In the genomic region with DNA sequence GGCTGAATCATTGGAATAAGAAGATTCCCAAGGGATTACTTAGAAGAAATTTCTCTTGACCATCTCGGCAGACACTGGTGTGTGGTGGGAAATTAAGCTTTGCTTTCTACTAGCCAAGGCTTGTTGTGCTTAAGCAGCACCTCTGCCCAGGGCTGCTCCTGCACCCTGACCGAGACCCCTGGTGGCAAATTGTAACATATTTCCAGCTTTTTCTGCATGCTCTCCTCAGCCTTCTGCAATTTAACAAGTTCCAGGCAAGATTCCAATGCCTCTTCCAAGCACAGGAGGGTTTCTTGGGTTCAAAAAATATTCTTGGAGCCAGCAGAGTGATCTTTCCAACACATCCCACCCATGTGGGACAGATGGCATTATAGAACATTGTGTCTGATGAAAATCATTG, we compare ENCODE assay signal across 19 cellular contexts.
DNase-seq lines count a peak whose midpoint lies in the region; ATAC-seq and TF ChIP-seq lines count a peak whose summit lies in the region.
"Had no signal": no experiment of that assay in that cellular context is flagged by ENCODE, and none has a peak within 500 bp of the region (broad histone marks: within the 10 kb centered on the region; RNA-seq: fewer than 3 reads in every experiment).

No MANE protein-coding gene starts in this region.

- no peak for ATAC-seq in HG02852 (IDR thresholded peaks at IDR 0.05; ENCODE audit: unreplicated experiment)
- ATAC-seq: CD8-positive, alpha-beta T cell; K562; PC-3 had no signal

- H3K4me3 Mint-ChIP-seq in H9 = no peak overlapping the region
- H3K4me3 Mint-ChIP-seq in endodermal cell = no peak overlapping the region
- H3K4me3 Mint-ChIP-seq: CD8-positive, alpha-beta T cell had no signal

- H3K4me1 ChIP-seq in H9 (ENCODE audit: insufficient read depth, low read length) = no peaks in the 10 kb centered on the region
- peaks cover 14% of the 10 kb centered on the region for H3K4me1 ChIP-seq in endodermal cell (ENCODE audit: control insufficient read depth, insufficient read depth, low read length)
- H3K4me1 ChIP-seq in mesendoderm (ENCODE audit: control insufficient read depth, low read depth, low read length) = no peaks in the 10 kb centered on the region
- H3K4me1 ChIP-seq in thyroid gland = peaks cover 21 to 23% of the 10 kb centered on the region in 2 donors
- H3K4me1 ChIP-seq: BLaER1 had no signal

- H2BK120ac ChIP-seq in H9 (ENCODE audit: low read depth, low read length, poor library complexity, severe bottlenecking) (no peak overlapping the region), mesendoderm (ENCODE audit: low read depth, low read length) (no peak overlapping the region)

- H3K9me3 Mint-ChIP-seq in H9 (no peaks in the 10 kb centered on the region), endodermal cell (no peaks in the 10 kb centered on the region)
- H3K9me3 Mint-ChIP-seq: CD8-positive, alpha-beta T cell had no signal

- no peak overlapping the region for H3K14ac ChIP-seq in H9 (ENCODE audit: insufficient read depth, low read length)

- H4K91ac ChIP-seq in H9 (ENCODE audit: insufficient read length, low read depth, low read length) = no peak overlapping the region

- H4K5ac ChIP-seq in H9 (ENCODE audit: insufficient read length, low read depth, low read length) (no peak overlapping the region), mesendoderm (ENCODE audit: low read length) (no peak overlapping the region)

- no peak overlapping the region for H3K4ac ChIP-seq in H9 (ENCODE audit: low read depth, low read length)
- H3K4ac ChIP-seq in mesendoderm (ENCODE audit: low read depth, low read length) = no peak overlapping the region

- H4K8ac ChIP-seq in H9 (replicated peaks; ENCODE audit: insufficient read length, low read depth, low read length) (no peak overlapping the region), mesendoderm (ENCODE audit: low read depth, low read length) (no peak overlapping the region)

- TF ChIP-seq POLR2A in thyroid gland (IDR thresholded peaks at IDR 0.05) = no peak

- no peak for DNase-seq in H9
- DNase-seq in endodermal cell = no peak
- peak; percentile 16 for DNase-seq in mesendoderm
- DNase-seq in globus pallidus (ENCODE audit: low spot score) = no peak
- DNase-seq in NOMO-1 (lab: John Stamatoyannopoulos, UW; ENCODE audit: unreplicated experiment in 2 of 2) = no peak
- no peak for DNase-seq in thyroid gland
- DNase-seq: CD8-positive, alpha-beta T cell; NCI-H1092; NCI-H1436; NCI-H2029; NCI-H2227 treated with DMSO at 0.1 percent for 48 hours; NCI-H524; PC-3; RPMI8226; SHP77 had no signal

- H3T11ph ChIP-seq in H9 (ENCODE audit: low read length) = no peak overlapping the region

- 0 out of 3 replicates have a peak, but pooled peaks have one; percentile 1 for TF ChIP-seq CTCF in GM12872 (IDR thresholded peaks at IDR 0.05; ENCODE audit: insufficient read depth, low read depth, low read length)
- peak; percentile 25; the same call in 1 of the 3 replicates for TF ChIP-seq CTCF in H9 (conservative IDR thresholded peaks at IDR 0.05)
- peak; percentile 65 for TF ChIP-seq CTCF in endodermal cell (conservative IDR thresholded peaks at IDR 0.05)
- TF ChIP-seq CTCF in thyroid gland (IDR thresholded peaks at IDR 0.05) = no peak

- no peaks in the 10 kb centered on the region for H3K27me3 ChIP-seq in H9 (ENCODE audit: insufficient read depth, low read length)
- peaks cover 9% of the 10 kb centered on the region for H3K27me3 ChIP-seq in endodermal cell (ENCODE audit: control insufficient read depth, insufficient read depth, low read length, poor library complexity, severe bottlenecking)
- no peaks in the 10 kb centered on the region for H3K27me3 ChIP-seq in mesendoderm (ENCODE audit: insufficient read depth, low read length, poor library complexity)
- no peaks in the 10 kb centered on the region for H3K27me3 ChIP-seq in thyroid gland
- H3K27me3 ChIP-seq: BLaER1 had no signal

- H2BK5ac ChIP-seq in H9 (ENCODE audit: insufficient read length, low read length) = no peak overlapping the region
- H2BK5ac ChIP-seq in mesendoderm (ENCODE audit: low read length) = no peak overlapping the region

- no peak overlapping the region for H2AFZ ChIP-seq in H9 (ENCODE audit: low read length)

- intact Hi-C loops in thyroid gland (cut with DNase I) = no loop called here

- peaks cover 1 to 4% of the 10 kb centered on the region in 2 experiments; a peak in 3 of 4 replicates for H3K4me1 Mint-ChIP-seq in H9
- H3K4me1 Mint-ChIP-seq in endodermal cell = peaks cover 18% of the 10 kb centered on the region

- H3K4me3 ChIP-seq in endodermal cell (ENCODE audit: low read length) (no peak overlapping the region), mesendoderm (ENCODE audit: low read length) (no peak overlapping the region), thyroid gland (replicated peaks in 1 of 3) (no peak overlapping the region)
- H3K4me3 ChIP-seq: BLaER1, K562 had no signal

- H2BK20ac ChIP-seq in H9 (ENCODE audit: low read depth, low read length, poor library complexity, severe bottlenecking) = no peak overlapping the region

- H3K4me2 ChIP-seq in H9 (ENCODE audit: insufficient read depth, insufficient read length, low read length) (no peak overlapping the region), mesendoderm (ENCODE audit: low read length) (no peak overlapping the region)
- H3K4me2 ChIP-seq: BLaER1 had no signal

- no peaks in the 10 kb centered on the region for H3K36me3 Mint-ChIP-seq in H9 (ENCODE audit: insufficient read depth in 1 of 3, low read depth in 3 of 3)
- H3K36me3 Mint-ChIP-seq in endodermal cell (ENCODE audit: low read depth) = no peaks in the 10 kb centered on the region
- H3K36me3 Mint-ChIP-seq: CD8-positive, alpha-beta T cell had no signal

- H2BK12ac ChIP-seq in H9 (ENCODE audit: insufficient read length, low read depth, low read length) = no peak overlapping the region

- H3K27me3 Mint-ChIP-seq in H9 (ENCODE audit: low read depth) = peaks cover 4% of the 10 kb centered on the region
- H3K27me3 Mint-ChIP-seq in endodermal cell (ENCODE audit: insufficient read depth) = peaks cover 60% of the 10 kb centered on the region

- H3K9ac ChIP-seq in H9 (ENCODE audit: extremely low read depth, insufficient read length, low read length) (no peak overlapping the region), endodermal cell (ENCODE audit: extremely low read depth, low read length, poor library complexity, severe bottlenecking) (no peak overlapping the region), mesendoderm (ENCODE audit: low read length) (no peak overlapping the region)
- H3K9ac ChIP-seq: BLaER1 had no signal

- no peaks in the 10 kb centered on the region for H3K79me1 ChIP-seq in H9 (ENCODE audit: insufficient read depth, low read depth, low read length, poor library complexity, severe bottlenecking)
- H3K79me1 ChIP-seq in mesendoderm (ENCODE audit: low read length) = no peaks in the 10 kb centered on the region

- H3K79me2 ChIP-seq in H9 (ENCODE audit: insufficient read depth, low read length) (no peaks in the 10 kb centered on the region), mesendoderm (ENCODE audit: control insufficient read depth, insufficient read depth, low read length) (no peaks in the 10 kb centered on the region)

- H3K36me3 ChIP-seq in endodermal cell (ENCODE audit: control insufficient read depth, insufficient read depth, low read length) = no peaks in the 10 kb centered on the region
- H3K36me3 ChIP-seq in mesendoderm (ENCODE audit: control insufficient read depth, insufficient read depth, low read length) = no peaks in the 10 kb centered on the region
- no peaks in the 10 kb centered on the region for H3K36me3 ChIP-seq in thyroid gland
- H3K36me3 ChIP-seq: BLaER1 had no signal

- H2BK15ac ChIP-seq in H9 (ENCODE audit: low read depth, low read length) = no peak overlapping the region
- no peak overlapping the region for H2BK15ac ChIP-seq in mesendoderm (replicated peaks; ENCODE audit: low read depth)

- H3K9me3 ChIP-seq in H9 (ENCODE audit: control insufficient read depth, low read depth, low read length) = no peaks in the 10 kb centered on the region
- no peaks in the 10 kb centered on the region for H3K9me3 ChIP-seq in endodermal cell (ENCODE audit: control insufficient read depth, low read length)
- H3K9me3 ChIP-seq in thyroid gland = no peaks in the 10 kb centered on the region
- H3K9me3 ChIP-seq: BLaER1 had no signal

- H3K56ac ChIP-seq in H9 (ENCODE audit: insufficient read length, low read depth, low read length) = no peak overlapping the region
- H3K56ac ChIP-seq in mesendoderm (ENCODE audit: low read length) = no peak overlapping the region

- H4K20me1 ChIP-seq in H9 (ENCODE audit: control insufficient read depth, insufficient read depth, insufficient read length) = no peaks in the 10 kb centered on the region
- H4K20me1 ChIP-seq: BLaER1 had no signal

- no peak overlapping the region for H3K27ac ChIP-seq in H9 (ENCODE audit: insufficient read length, low read depth, low read length)
- H3K27ac ChIP-seq in endodermal cell (ENCODE audit: low read depth, low read length) = no peak overlapping the region
- H3K27ac ChIP-seq in mesendoderm (ENCODE audit: low read depth, low read length) = peak overlapping the region; percentile 40
- no peak overlapping the region for H3K27ac ChIP-seq in thyroid gland
- H3K27ac ChIP-seq: BLaER1 had no signal

- no peak overlapping the region for H3K27ac Mint-ChIP-seq in H9
- no peak overlapping the region for H3K27ac Mint-ChIP-seq in endodermal cell
- H3K27ac Mint-ChIP-seq: CD8-positive, alpha-beta T cell had no signal

- no peak overlapping the region for H3K23ac ChIP-seq in H9 (ENCODE audit: insufficient read length, low read depth, low read length)
- no peak overlapping the region for H3K23ac ChIP-seq in mesendoderm (ENCODE audit: low read length)

- no peak overlapping the region for H2AK5ac ChIP-seq in H9 (ENCODE audit: insufficient read length, low read length)
- no peak overlapping the region for H2AK5ac ChIP-seq in mesendoderm (ENCODE audit: low read length)

- no CpG with 5 or more reads among the region's 2 CpGs for WGBS in H9 (ENCODE audit: extremely low coverage, insufficient read length, low lambda C conversion rate)
- WGBS in endodermal cell (ENCODE audit: insufficient coverage in 1 of 2, insufficient read length in 1 of 2), 2 experiments = 82 to 87% methylated on average over 2 of the region's 2 CpGs
- no CpG with 5 or more reads among the region's 2 CpGs for WGBS in mesendoderm (ENCODE audit: extremely low coverage, insufficient coverage, low lambda C conversion rate)
- 75 to 96% methylated on average over 2 of the region's 2 CpGs for WGBS in thyroid gland, 2 donors

- no peaks in the 10 kb centered on the region for H3K23me2 ChIP-seq in H9 (ENCODE audit: insufficient read length, low read depth, low read length, poor library complexity, severe bottlenecking)

- H3K18ac ChIP-seq in H9 (ENCODE audit: insufficient read length, low read depth, low read length) (no peak overlapping the region), mesendoderm (ENCODE audit: low read length) (no peak overlapping the region)

Comparison
In these comparisons a context has a peak if more than half of its experiments do, and no peak if none do; other contexts are left out.
1. CTCF ChIP-seq: peak in GM12872 (single experiment), H9 (single experiment) and endodermal cell (single experiment); none in thyroid gland (0 of 6).